ENCODE assay signal across 6 cellular contexts in the genomic region with DNA sequence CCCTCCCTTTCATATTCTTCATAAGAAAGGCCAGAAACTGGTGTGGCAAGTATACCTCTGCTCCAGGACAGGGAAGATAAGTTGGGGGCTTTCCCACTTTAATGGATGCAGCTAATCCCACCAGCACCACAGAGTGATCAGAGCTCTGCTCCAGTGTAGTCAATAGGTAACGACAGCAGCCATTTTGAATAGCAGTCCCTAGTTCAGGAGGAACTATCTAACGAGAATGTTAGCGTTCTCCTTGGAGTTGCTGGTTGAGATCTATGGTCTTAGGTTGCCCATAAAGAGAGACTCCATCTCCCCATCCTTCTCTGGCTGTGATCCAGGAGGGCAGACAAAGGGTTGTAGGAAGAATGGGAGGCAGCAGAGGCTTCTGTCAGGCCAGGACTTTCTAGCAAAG.
"Had no signal": no experiment of that assay in that cellular context is flagged by ENCODE, and none has a peak within 500 bp of the region (broad histone marks: within the 10 kb centered on the region; RNA-seq: fewer than 3 reads in every experiment).

No MANE protein-coding gene starts in this region.

- H3K27me3 Mint-ChIP-seq: IgD-negative memory B cell had no signal

- H3K27ac ChIP-seq: HL-60 had no signal

- DNase-seq: GOT3, H9, HCEC 1CT had no signal

- H3K36me3 Mint-ChIP-seq: IgD-negative memory B cell had no signal

- H3K4me1 Mint-ChIP-seq: IgD-negative memory B cell had no signal

- H3K27ac Mint-ChIP-seq: IgD-negative memory B cell had no signal

- ATAC-seq: HepG2 had no signal

- H3K4me3 Mint-ChIP-seq: H9, IgD-negative memory B cell had no signal
